In the genomic region with DNA sequence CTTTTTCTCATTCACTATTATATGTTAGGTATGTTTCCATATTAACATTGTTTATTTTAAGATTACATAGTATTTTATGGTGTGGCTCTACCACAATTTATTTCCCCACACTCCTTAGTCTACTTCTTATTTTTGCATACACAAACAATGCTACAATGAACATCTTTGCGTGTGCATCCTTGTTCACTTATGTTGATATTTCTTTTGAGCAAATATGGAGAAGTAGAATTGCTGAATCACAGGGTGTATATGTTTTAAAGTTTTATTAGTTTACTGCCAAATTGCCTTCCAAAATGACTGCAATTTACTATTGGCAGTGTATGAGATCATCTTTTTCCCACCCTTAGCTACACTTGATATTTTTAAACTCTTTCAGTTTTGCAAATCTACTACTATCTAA, we compare ENCODE assay signal across 15 cellular contexts.
"Had no signal": no experiment of that assay in that cellular context is flagged by ENCODE, and none has a peak within 500 bp of the region (broad histone marks: within the 10 kb centered on the region; RNA-seq: fewer than 3 reads in every experiment).

No MANE protein-coding gene starts in this region.

- DNase-seq: effector memory CD4-positive, alpha-beta T cell; heart left ventricle; hypothalamus; kidney glomerular epithelial cell; mammary epithelial cell; naive thymus-derived CD8-positive, alpha-beta T cell; right cardiac atrium; small intestine; stimulated activated CD4-positive, alpha-beta T cell treated with anti-CD3 and anti-CD28 coated beads, Interleukin-12 subunit alpha, Interleukin-12 subunit beta, amount 100 ng/mL, for 4 hours; stimulated activated naive CD8-positive, alpha-beta T cell treated with anti-CD3 and anti-CD28 coated beads, Interleukin-15, Interleukin-2, amounts not matched to agents 100 U/mL and 50 U/mL, for 24 hours; tibial artery; upper lobe of right lung had no signal

- H3K27me3 ChIP-seq: tibial artery, upper lobe of right lung, vagina had no signal

- H3K27ac ChIP-seq: heart left ventricle, tibial artery, upper lobe of right lung, vagina had no signal

- H3K4me1 ChIP-seq: heart left ventricle, tibial artery, upper lobe of right lung, vagina had no signal

- H3K9me3 ChIP-seq: heart left ventricle, tibial artery, upper lobe of right lung, vagina had no signal

- H3K4me3 ChIP-seq: heart left ventricle, tibial artery, upper lobe of right lung, vagina had no signal

- ATAC-seq: esophagus mucosa; heart left ventricle; left lobe of liver; naive thymus-derived CD8-positive, alpha-beta T cell; right cardiac atrium; stimulated activated naive CD8-positive, alpha-beta T cell treated with anti-CD3 and anti-CD28 coated beads, Interleukin-15, Interleukin-2, amounts not matched to agents 100 U/mL and 50 U/mL, for 24 hours; upper lobe of right lung had no signal

- H3K36me3 ChIP-seq: heart left ventricle, tibial artery, upper lobe of right lung, vagina had no signal
